8 cellular contexts compared by ENCODE assay signal in genomic region chr9:137156567-137157375, GRCh38. TPM values are rescaled to one million over a fixed set of nuclear protein-coding genes. Genes with fewer than 3 reads are reported as not detected.
DNase-seq lines count a peak whose midpoint lies in the region; ATAC-seq and TF ChIP-seq lines count a peak whose summit lies in the region.

No MANE protein-coding gene starts in this region.

- H3K9me3 Mint-ChIP-seq in CD14-positive monocyte: peaks cover 0 to 13% (median 6%) of the 10 kb centered on the region in 7 donors
- no peaks in the 10 kb centered on the region for H3K9me3 Mint-ChIP-seq in activated T-helper 17 cell treated with anti-CD3 and anti-CD28 coated beads, Interleukin-2, amount 50 U/mL, for 72 hours

- no peak overlapping the region for H3K27ac Mint-ChIP-seq in CD14-positive monocyte
- H3K27ac Mint-ChIP-seq in activated T-helper 17 cell treated with anti-CD3 and anti-CD28 coated beads, Interleukin-2, amount 50 U/mL, for 72 hours: no peak overlapping the region

- no peaks in the 10 kb centered on the region for H4K20me1 ChIP-seq in KMS-11 (ENCODE audit: insufficient read depth)

- H3K4me1 ChIP-seq in KMS-11 (ENCODE audit: low read depth, poor library complexity, severe bottlenecking): peaks cover 42% of the 10 kb centered on the region
- no peaks in the 10 kb centered on the region for H3K4me1 ChIP-seq in right cardiac atrium (ENCODE audit: control insufficient read depth, insufficient read depth, low read length)

- no peak overlapping the region for H3K4me3 ChIP-seq in KMS-11 (IDR thresholded peaks at IDR 0.05; ENCODE audit: insufficient read depth, low read depth, low read length)
- no peak overlapping the region for H3K4me3 ChIP-seq in right cardiac atrium (ENCODE audit: low read length)

- no peaks in the 10 kb centered on the region for H3K36me3 Mint-ChIP-seq in CD14-positive monocyte
- H3K36me3 Mint-ChIP-seq in activated T-helper 17 cell treated with anti-CD3 and anti-CD28 coated beads, Interleukin-2, amount 50 U/mL, for 72 hours (ENCODE audit: low read depth): no peaks in the 10 kb centered on the region

- peak overlapping the region; percentile 47 to 73 for H3K4me3 Mint-ChIP-seq in CD14-positive monocyte
- peak overlapping the region; percentile 57 for H3K4me3 Mint-ChIP-seq in activated T-helper 17 cell treated with anti-CD3 and anti-CD28 coated beads, Interleukin-2, amount 50 U/mL, for 72 hours

- intact Hi-C loops in CD14-positive monocyte (cut with micrococcal nuclease): no loop called here
- intact Hi-C loops in right cardiac atrium (cut with DNase I): no loop called here

- H3K36me3 ChIP-seq in KMS-11 (ENCODE audit: insufficient read depth): no peaks in the 10 kb centered on the region

- peak; percentile 74 for ATAC-seq in activated T-helper 17 cell treated with anti-CD3 and anti-CD28 coated beads, Interleukin-2, amount 50 U/mL, for 72 hours (replicated peaks)
- ATAC-seq in right cardiac atrium (peak; percentile 52 to 79), omental fat pad (ENCODE audit: low FRiP score) (no peak)

- no peak overlapping the region for H2AFZ ChIP-seq in KMS-11 (ENCODE audit: low read depth)

- no peaks in the 10 kb centered on the region for H3K79me2 ChIP-seq in KMS-11 (ENCODE audit: insufficient read depth, low read depth)

- H3K9me3 ChIP-seq in right cardiac atrium (ENCODE audit: control insufficient read depth, low read length): no peaks in the 10 kb centered on the region

- H3K27me3 ChIP-seq in KMS-11 (ENCODE audit: insufficient read depth, low read depth): no peaks in the 10 kb centered on the region
- no peaks in the 10 kb centered on the region for H3K27me3 ChIP-seq in right cardiac atrium (ENCODE audit: control insufficient read depth, insufficient read depth)

- no peak for TF ChIP-seq CTCF in CD14-positive monocyte (IDR thresholded peaks at IDR 0.05)
- no peak for TF ChIP-seq CTCF in KMS-11 (conservative IDR thresholded peaks at IDR 0.05; ENCODE audit: low read depth, low read length)
- TF ChIP-seq CTCF in omental fat pad (IDR thresholded peaks at IDR 0.05): no peak

- DNase-seq in CD14-positive monocyte (ENCODE audit: low spot score): no peak
- peak in 2 of 3 donors; percentile 41 to 67 for DNase-seq in right cardiac atrium
- DNase-seq in stimulated activated CD4-positive, alpha-beta T cell treated with anti-CD3 and anti-CD28 coated beads, TNF-alpha, amount 100 ng/mL, for 48 hours (ENCODE audit: low read depth in 3 of 3): peak; percentile 47 to 52 (median 47)
- DNase-seq in omental fat pad (ENCODE audit: low spot score): no peak
- no peak for DNase-seq in NK-92 treated with Interleukin-12 subunit alpha and Interleukin-12 subunit beta, amount 100 ng/mL, for 24 hours (lab: John Stamatoyannopoulos, UW)
- no peak for DNase-seq in SHP77 treated with DMSO at 0.1 percent for 48 hours (lab: John Stamatoyannopoulos, UW)

- H3K4me2 ChIP-seq in KMS-11: peak overlapping the region; percentile 63; the same call in 1 of the 2 replicates

- H3K27me3 Mint-ChIP-seq in CD14-positive monocyte (ENCODE audit: low read depth in 3 of 3): peaks cover 58 to 74% (median 72%) of the 10 kb centered on the region in 3 donors
- H3K27me3 Mint-ChIP-seq in activated T-helper 17 cell treated with anti-CD3 and anti-CD28 coated beads, Interleukin-2, amount 50 U/mL, for 72 hours: peaks cover 19% of the 10 kb centered on the region

- WGBS in right cardiac atrium: 4% methylated on average over 65 of the region's 65 CpGs

- no peak overlapping the region for H3K27ac ChIP-seq in KMS-11
- H3K27ac ChIP-seq in right cardiac atrium (ENCODE audit: low read length): no peak overlapping the region

- peaks cover 3% of the 10 kb centered on the region for H3K4me1 Mint-ChIP-seq in CD14-positive monocyte
- H3K4me1 Mint-ChIP-seq in activated T-helper 17 cell treated with anti-CD3 and anti-CD28 coated beads, Interleukin-2, amount 50 U/mL, for 72 hours: peaks cover 5% of the 10 kb centered on the region

- no peak overlapping the region for H3K9ac ChIP-seq in KMS-11

RNA-seq across cellular contexts. Expression of gene LRRC26, which starts 13.1 kb away (rescaled TPM):
- polyA plus RNA-seq in CD14-positive monocyte (not detected), right cardiac atrium (not detected)
- total RNA-seq in activated T-helper 17 cell treated with anti-CD3 and anti-CD28 coated beads, Interleukin-2, amount 50 U/mL, for 72 hours: not detected
- total RNA-seq in right cardiac atrium (not detected), omental fat pad (not detected)

RNA-seq across cellular contexts. Expression of gene TMEM210, which starts 15.1 kb away (rescaled TPM):
- polyA plus RNA-seq in CD14-positive monocyte (not detected), right cardiac atrium (not detected)
- total RNA-seq in activated T-helper 17 cell treated with anti-CD3 and anti-CD28 coated beads, Interleukin-2, amount 50 U/mL, for 72 hours: not detected
- total RNA-seq in right cardiac atrium (not detected), omental fat pad (not detected)

RNA-seq across cellular contexts. Expression of gene GRIN1, which starts 17.8 kb away (rescaled TPM):
- not detected for polyA plus RNA-seq in CD14-positive monocyte
- total RNA-seq in activated T-helper 17 cell treated with anti-CD3 and anti-CD28 coated beads, Interleukin-2, amount 50 U/mL, for 72 hours: 1 to 10 TPM in 1 of 2 donors, under 1 TPM in 1; 0.06 to 1.2 TPM
- total RNA-seq in right cardiac atrium: under 1 TPM in 1 of 4 donors, not detected in 3; 0.08 TPM
- polyA plus RNA-seq in right cardiac atrium: 0.09 TPM
- not detected for total RNA-seq in omental fat pad

RNA-seq across cellular contexts. Expression of gene ANAPC2, which starts 31.6 kb away (rescaled TPM):
- polyA plus RNA-seq in CD14-positive monocyte (1 to 10 TPM; 1.9 to 2.0 TPM), right cardiac atrium (26.6 TPM)
- 10 to 100 TPM; 50.6 to 53.1 TPM for total RNA-seq in activated T-helper 17 cell treated with anti-CD3 and anti-CD28 coated beads, Interleukin-2, amount 50 U/mL, for 72 hours
- total RNA-seq in right cardiac atrium (10 to 100 TPM; 31.9 to 45.7 (median 37.4) TPM), omental fat pad (10 to 100 TPM; 17.4 to 38.8 (median 22.8) TPM)

RNA-seq across cellular contexts. Expression of gene SSNA1, which starts 31.7 kb away (rescaled TPM):
- 100 to 1,000 TPM in 1 of 2 donors, 10 to 100 TPM in 1; 98.3 to 118 TPM for polyA plus RNA-seq in CD14-positive monocyte
- total RNA-seq in activated T-helper 17 cell treated with anti-CD3 and anti-CD28 coated beads, Interleukin-2, amount 50 U/mL, for 72 hours: 10 to 100 TPM; 43.7 to 84.7 TPM
- total RNA-seq in right cardiac atrium: 10 to 100 TPM; 43.2 to 57.8 (median 48.3) TPM
- 86.4 TPM for polyA plus RNA-seq in right cardiac atrium
- 10 to 100 TPM; 51.2 to 78.2 (median 67.1) TPM for total RNA-seq in omental fat pad

Comparison
In these comparisons a context has a peak if more than half of its experiments do, and no peak if none do; other contexts are left out.
1. DNase-seq: peak in right cardiac atrium (2 of 3) and stimulated activated CD4-positive, alpha-beta T cell treated with anti-CD3 and anti-CD28 coated beads, TNF-alpha, amount 100 ng/mL, for 48 hours (3 of 3); none in CD14-positive monocyte (single experiment), omental fat pad (single experiment), NK-92 treated with Interleukin-12 subunit alpha and Interleukin-12 subunit beta, amount 100 ng/mL, for 24 hours (single experiment) and SHP77 treated with DMSO at 0.1 percent for 48 hours (single experiment).